In the genomic region with DNA sequence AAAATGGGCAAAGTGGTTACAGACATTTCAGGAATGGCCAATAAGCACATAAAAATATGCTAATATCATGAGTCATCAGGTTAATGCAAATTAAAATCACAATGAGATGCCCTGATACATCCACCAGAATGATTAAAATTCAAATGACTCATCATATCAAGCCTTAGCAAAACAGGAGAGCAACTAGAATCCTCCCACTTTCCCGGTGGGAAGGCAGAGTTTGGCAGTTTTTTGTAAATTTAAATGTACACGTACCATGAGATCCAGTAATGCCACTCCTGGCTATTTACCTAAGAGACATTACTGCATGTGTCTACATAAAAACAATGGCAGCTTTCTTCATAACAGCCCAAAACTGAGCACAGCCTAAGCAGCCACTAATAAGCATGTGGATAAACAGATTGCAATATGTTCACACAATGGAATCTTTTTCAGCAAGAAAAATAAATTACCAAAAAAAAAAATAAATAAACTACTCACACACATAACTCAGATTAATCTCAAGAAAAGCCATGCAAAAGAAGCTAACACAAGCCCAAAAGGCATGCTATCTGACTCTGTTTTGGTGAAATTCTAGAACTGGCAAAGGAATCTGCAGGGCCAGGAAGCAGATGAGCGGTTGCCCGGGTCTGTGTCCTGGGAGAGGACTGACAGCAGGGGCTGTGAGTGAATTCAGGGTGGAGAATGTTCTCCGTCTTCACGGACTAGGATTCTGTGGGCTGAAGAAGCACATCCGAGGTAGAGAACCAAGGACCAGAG, we compare ENCODE assay signal across 12 cellular contexts. TPM values are rescaled to one million over a fixed set of nuclear protein-coding genes. Genes with fewer than 3 reads are reported as not detected.
DNase-seq lines count a peak whose midpoint lies in the region; ATAC-seq and TF ChIP-seq lines count a peak whose summit lies in the region.
"Had no signal": no experiment of that assay in that cellular context is flagged by ENCODE, and none has a peak within 500 bp of the region (broad histone marks: within the 10 kb centered on the region; RNA-seq: fewer than 3 reads in every experiment).

No MANE protein-coding gene starts in this region.

- no peak overlapping the region for H2BK120ac ChIP-seq in mesendoderm (ENCODE audit: low read depth, low read length)

- H3K4me2 ChIP-seq in mesendoderm (ENCODE audit: low read length) (no peak overlapping the region), neural progenitor cell (no peak overlapping the region)

- H3K79me2 ChIP-seq in mesendoderm (ENCODE audit: control insufficient read depth, insufficient read depth, low read length) (peaks cover 47% of the 10 kb centered on the region), neural progenitor cell (ENCODE audit: low read depth) (peaks cover 28% of the 10 kb centered on the region)

- peaks cover 6% of the 10 kb centered on the region for H3K36me3 Mint-ChIP-seq in endothelial cell (ENCODE audit: low read depth, unreplicated experiment)
- H3K36me3 Mint-ChIP-seq in neural progenitor cell, result peaks cover 9% of the 10 kb centered on the region

- H3K79me1 ChIP-seq in mesendoderm (ENCODE audit: low read length), result peaks cover 17% of the 10 kb centered on the region

- H4K5ac ChIP-seq in mesendoderm (ENCODE audit: low read length), result no peak overlapping the region

- H3K56ac ChIP-seq in mesendoderm (ENCODE audit: low read length), result no peak overlapping the region

- in situ Hi-C loops in brain microvascular endothelial cell (cut with HindIII; ENCODE audit: low pct_ligation_motif_present, low sequenced_read_pairs), result no loop called here

- H4K8ac ChIP-seq in mesendoderm (ENCODE audit: low read depth, low read length), result no peak overlapping the region

- H3K36me3 ChIP-seq in brain microvascular endothelial cell (replicated peaks) (peaks cover 3% of the 10 kb centered on the region), mesendoderm (ENCODE audit: control insufficient read depth, insufficient read depth, low read length) (no peaks in the 10 kb centered on the region), neural progenitor cell (no peaks in the 10 kb centered on the region)
- H3K36me3 ChIP-seq: left lung had no signal

- no peak for ATAC-seq in HG03520 (IDR thresholded peaks at IDR 0.05; ENCODE audit: unreplicated experiment)
- no peak for ATAC-seq in activated CD4-positive, CD25-positive, alpha-beta regulatory T cell treated with anti-CD3 and anti-CD28 coated beads, Interleukin-2, amount 50 U/mL, for 24 hours
- ATAC-seq: left lung had no signal

- H3K27ac Mint-ChIP-seq in endothelial cell (ENCODE audit: unreplicated experiment), result no peak overlapping the region
- no peak overlapping the region for H3K27ac Mint-ChIP-seq in neural progenitor cell
- H3K27ac Mint-ChIP-seq: activated naive CD4-positive, alpha-beta T cell treated with anti-CD3 and anti-CD28 coated beads, Interleukin-2, amount 50 U/mL, for 24 hours had no signal

- peak overlapping the region; percentile 93 for H3K27ac ChIP-seq in brain microvascular endothelial cell
- no peak overlapping the region for H3K27ac ChIP-seq in mesendoderm (ENCODE audit: low read depth, low read length)
- no peak overlapping the region for H3K27ac ChIP-seq in neural progenitor cell
- H3K27ac ChIP-seq: left lung had no signal

- H3K27me3 Mint-ChIP-seq in endothelial cell (ENCODE audit: unreplicated experiment) (peaks cover 3% of the 10 kb centered on the region), neural progenitor cell (ENCODE audit: insufficient read depth, low read depth) (peaks cover 4% of the 10 kb centered on the region)
- H3K27me3 Mint-ChIP-seq: activated naive CD4-positive, alpha-beta T cell treated with anti-CD3 and anti-CD28 coated beads, Interleukin-2, amount 50 U/mL, for 24 hours had no signal

- H3K9ac ChIP-seq in mesendoderm (ENCODE audit: low read length) (peak overlapping the region; percentile 2), neural progenitor cell (no peak overlapping the region)

- no peak overlapping the region for H3K4me3 Mint-ChIP-seq in endothelial cell (ENCODE audit: unreplicated experiment)
- no peak overlapping the region for H3K4me3 Mint-ChIP-seq in neural progenitor cell
- H3K4me3 Mint-ChIP-seq: activated naive CD4-positive, alpha-beta T cell treated with anti-CD3 and anti-CD28 coated beads, Interleukin-2, amount 50 U/mL, for 24 hours had no signal

- no peaks in the 10 kb centered on the region for H4K20me1 ChIP-seq in neural progenitor cell (ENCODE audit: low read depth)

- no peak overlapping the region for H2AK5ac ChIP-seq in mesendoderm (ENCODE audit: low read length)

- H2BK5ac ChIP-seq in mesendoderm (ENCODE audit: low read length), result no peak overlapping the region

- H3K27me3 ChIP-seq in brain microvascular endothelial cell (replicated peaks), result no peaks in the 10 kb centered on the region
- no peaks in the 10 kb centered on the region for H3K27me3 ChIP-seq in mesendoderm (ENCODE audit: insufficient read depth, low read length, poor library complexity)
- no peaks in the 10 kb centered on the region for H3K27me3 ChIP-seq in neural progenitor cell
- H3K27me3 ChIP-seq: left lung had no signal

- H3K9me3 Mint-ChIP-seq in endothelial cell (ENCODE audit: unreplicated experiment), result no peaks in the 10 kb centered on the region
- peaks cover 12% of the 10 kb centered on the region for H3K9me3 Mint-ChIP-seq in neural progenitor cell

- H2BK15ac ChIP-seq in mesendoderm (replicated peaks; ENCODE audit: low read depth), result no peak overlapping the region

- H3K23ac ChIP-seq in mesendoderm (ENCODE audit: low read length), result no peak overlapping the region

- H3K4me1 Mint-ChIP-seq in endothelial cell (ENCODE audit: unreplicated experiment) (peaks cover 14% of the 10 kb centered on the region), neural progenitor cell (peaks cover 19% of the 10 kb centered on the region)

- H3K4me3 ChIP-seq in AG09309 (ENCODE audit: control insufficient read depth, low read depth, low read length) (no peak overlapping the region), LNCaP clone FGC (ENCODE audit: low read depth, low read length) (no peak overlapping the region), brain microvascular endothelial cell (ENCODE audit: low read depth, low read length) (no peak overlapping the region), mesendoderm (ENCODE audit: low read length) (no peak overlapping the region), neural progenitor cell (no peak overlapping the region)
- H3K4me3 ChIP-seq: left lung had no signal

- H3K18ac ChIP-seq in mesendoderm (ENCODE audit: low read length), result peak overlapping the region; percentile 62

- no peak overlapping the region for H3K4ac ChIP-seq in mesendoderm (ENCODE audit: low read depth, low read length)

- no peak overlapping the region for H2AFZ ChIP-seq in neural progenitor cell (replicated peaks)

- WGBS in mesendoderm (ENCODE audit: extremely low coverage, insufficient coverage, low lambda C conversion rate), result no CpG with 5 or more reads among the region's 7 CpGs

- H3K9me3 ChIP-seq in neural progenitor cell (ENCODE audit: low read depth), result no peaks in the 10 kb centered on the region

- H3F3A ChIP-seq in neural progenitor cell (ENCODE audit: low read depth), result no peaks in the 10 kb centered on the region

- no peak for TF ChIP-seq CTCF in AG09309 (IDR thresholded peaks at IDR 0.05; ENCODE audit: control insufficient read depth, insufficient read depth, low read depth, low read length, missing control alignments)
- TF ChIP-seq CTCF in LNCaP clone FGC (IDR thresholded peaks at IDR 0.05; ENCODE audit: control insufficient read depth, extremely low read depth, insufficient read depth), result no peak
- no peak for TF ChIP-seq CTCF in brain microvascular endothelial cell (IDR thresholded peaks at IDR 0.05; ENCODE audit: low read depth, low read length, missing control alignments)
- TF ChIP-seq CTCF in endothelial cell (IDR thresholded peaks at IDR 0.05; ENCODE audit: unreplicated experiment), result no peak
- TF ChIP-seq CTCF in neural progenitor cell (IDR thresholded peaks at IDR 0.05), result no peak

- H3K4me1 ChIP-seq in mesendoderm (ENCODE audit: control insufficient read depth, low read depth, low read length) (peaks cover 9% of the 10 kb centered on the region), neural progenitor cell (peaks cover 4% of the 10 kb centered on the region)

- peak; percentile 96 for DNase-seq in AG09309 (ENCODE audit: low read depth)
- DNase-seq in LNCaP clone FGC (ENCODE audit: low read depth), result peak; percentile 26
- DNase-seq in brain microvascular endothelial cell, result no peak
- DNase-seq in mesendoderm, result peak; percentile 67
- no peak for DNase-seq in endothelial cell (ENCODE audit: low spot score)
- DNase-seq in neural progenitor cell (ENCODE audit: low spot score), result no peak
- DNase-seq: DND-41, left lung, SHP77 had no signal

RNA-seq across cellular contexts. Expression of a gene that starts 48.8 kb away (rescaled TPM):
- 11.2 TPM for polyA plus RNA-seq in mesendoderm (2013, experiment 1 of 2)
- polyA plus RNA-seq in mesendoderm (2013, experiment 2 of 2), result 11.4 TPM
- total RNA-seq in endothelial cell (ENCODE audit: unreplicated experiment) (27.8 TPM), neural progenitor cell (ENCODE audit: low replicate concordance) (6.7 and 8.2 TPM in 2 replicates)

Comparison
In these comparisons a context has a peak if more than half of its experiments do, and no peak if none do; other contexts are left out.
1. DNase-seq: peak in AG09309 (single experiment), LNCaP clone FGC (single experiment) and mesendoderm (single experiment); none in brain microvascular endothelial cell (single experiment), endothelial cell (single experiment) and neural progenitor cell (single experiment).